Comparison of ENCODE assay signal across 10 cellular contexts in genomic region chr3:52041118-52041847, GRCh38. TPM values are rescaled to one million over a fixed set of nuclear protein-coding genes. Genes with fewer than 3 reads are reported as not detected.
DNase-seq lines count a peak whose midpoint lies in the region; ATAC-seq and TF ChIP-seq lines count a peak whose summit lies in the region.
"Had no signal": no experiment of that assay in that cellular context is flagged by ENCODE, and none has a peak within 500 bp of the region (broad histone marks: within the 10 kb centered on the region; RNA-seq: fewer than 3 reads in every experiment).

No MANE protein-coding gene starts in this region.

- no peaks in the 10 kb centered on the region for H3K79me2 ChIP-seq in GM23248 (ENCODE audit: insufficient read depth)

- in situ Hi-C loops in GM23248 (cut with MboI), result no loop called here

- WGBS in GM23248 (ENCODE audit: low coverage in 1 of 2, low lambda C conversion rate in 2 of 2, missing lambda C conversion rate in 2 of 2), 2 experiments, result 67 to 75% methylated on average over 10 to 11 of the region's 11 CpGs

- no peak for TF ChIP-seq CTCF in glutamatergic neuron (IDR thresholded peaks at IDR 0.05; ENCODE audit: partially characterized antibody, unreplicated experiment)

- no peak overlapping the region for H3K9ac ChIP-seq in GM23248

- peaks cover 12% of the 10 kb centered on the region for H3K4me1 ChIP-seq in GM23248 (ENCODE audit: insufficient read depth)

- DNase-seq in GM23248, result peak; percentile 38
- peak; percentile 62 for DNase-seq in SK-N-DZ (ENCODE audit: low spot score)
- no peak for DNase-seq in glutamatergic neuron
- peak; percentile 90 for DNase-seq in putamen (ENCODE audit: low spot score)
- no peak for DNase-seq in NK-92 treated with Interleukin-12 subunit alpha and Interleukin-12 subunit beta, amount 100 ng/mL, for 24 hours (lab: John Stamatoyannopoulos, UW)
- DNase-seq in NCI-H1105 (lab: John Stamatoyannopoulos, UW), result no peak
- DNase-seq: NCI-H146 had no signal

- H3K27me3 ChIP-seq in GM23248 (replicated peaks; ENCODE audit: insufficient read depth), result no peaks in the 10 kb centered on the region
- H3K27me3 ChIP-seq: neutrophil had no signal

- peaks cover 5% of the 10 kb centered on the region; the same call in 1 of the 2 replicates for H3F3A ChIP-seq in GM23248 (ENCODE audit: insufficient read depth)

- H3K9me3 Mint-ChIP-seq in glutamatergic neuron (ENCODE audit: unreplicated experiment), result peaks cover 5% of the 10 kb centered on the region

- peaks cover 22% of the 10 kb centered on the region for H3K4me1 Mint-ChIP-seq in glutamatergic neuron (ENCODE audit: low read depth, unreplicated experiment)

- no peaks in the 10 kb centered on the region for H4K20me1 ChIP-seq in GM23248 (ENCODE audit: insufficient read depth)

- no peak overlapping the region for H3K4me2 ChIP-seq in GM23248 (ENCODE audit: unreplicated experiment)

- no peak overlapping the region for H3K4me3 ChIP-seq in GM23248

- H3K9me3 ChIP-seq in GM23248 (ENCODE audit: low read depth), result no peaks in the 10 kb centered on the region
- H3K9me3 ChIP-seq: neutrophil had no signal

- no peaks in the 10 kb centered on the region for H3K36me3 Mint-ChIP-seq in glutamatergic neuron (ENCODE audit: unreplicated experiment)

- H3K36me3 ChIP-seq in GM23248 (ENCODE audit: low read depth), result no peaks in the 10 kb centered on the region
- H3K36me3 ChIP-seq: neutrophil had no signal

- H3K4me3 Mint-ChIP-seq in glutamatergic neuron (ENCODE audit: unreplicated experiment), result peak overlapping the region; percentile 16

- no peak overlapping the region for H2AFZ ChIP-seq in GM23248

- ATAC-seq in HG03520 (IDR thresholded peaks at IDR 0.05; ENCODE audit: unreplicated experiment), result no peak
- ATAC-seq in GM21717 (IDR thresholded peaks at IDR 0.05; ENCODE audit: unreplicated experiment), result no peak

- no peak overlapping the region for H3K27ac ChIP-seq in GM23248
- H3K27ac ChIP-seq: neutrophil had no signal

- no peak overlapping the region for H3K27ac Mint-ChIP-seq in glutamatergic neuron (ENCODE audit: unreplicated experiment)

- no peaks in the 10 kb centered on the region for H3K9me2 ChIP-seq in GM23248 (ENCODE audit: insufficient read depth)

- peaks cover 7% of the 10 kb centered on the region for H3K27me3 Mint-ChIP-seq in glutamatergic neuron (ENCODE audit: unreplicated experiment)

RNA-seq across cellular contexts. Expression of gene DUSP7, which starts 15.1 kb away (rescaled TPM):
- 12.4 and 17.7 TPM in 2 replicates for total RNA-seq in GM23248 (2014; rRNA removed; shearing (Covaris generic))
- polyA plus RNA-seq in GM23248 (2016; fragmentation: Nextera tagmentation; extraction: Ambion mirVana), result 5.1 and 5.8 TPM in 2 replicates
- 10.7 and 12.3 TPM in 2 replicates for polyA plus RNA-seq in SK-N-DZ (2014; cell fraction: cytosol; rRNA removed)
- 7.5 and 9.8 TPM in 2 replicates for polyA plus RNA-seq in SK-N-DZ (2014; cell fraction: nucleus; rRNA removed)
- 9.5 TPM for total RNA-seq in glutamatergic neuron (ENCODE audit: unreplicated experiment)

RNA-seq across cellular contexts. Expression of gene RPL29, which starts 45.6 kb away (rescaled TPM):
- 965 and 1,164 TPM in 2 replicates for total RNA-seq in GM23248 (2014; rRNA removed; shearing (Covaris generic))
- polyA plus RNA-seq in GM23248 (2016; fragmentation: Nextera tagmentation; extraction: Ambion mirVana), result 665 and 690 TPM in 2 replicates
- 1,243 and 1,338 TPM in 2 replicates for polyA plus RNA-seq in SK-N-DZ (2014; cell fraction: cytosol; rRNA removed)
- 862 and 1,031 TPM in 2 replicates for polyA plus RNA-seq in SK-N-DZ (2014; cell fraction: nucleus; rRNA removed)
- total RNA-seq in glutamatergic neuron (ENCODE audit: unreplicated experiment), result 588 TPM

RNA-seq across cellular contexts. Expression of gene ACY1, which starts 57.9 kb away (rescaled TPM):
- 66.6 and 73.6 TPM in 2 replicates for total RNA-seq in GM23248 (2014; rRNA removed; shearing (Covaris generic))
- polyA plus RNA-seq in GM23248 (2016; fragmentation: Nextera tagmentation; extraction: Ambion mirVana), result 35.8 and 38.1 TPM in 2 replicates
- 56.2 and 56.3 TPM in 2 replicates for polyA plus RNA-seq in SK-N-DZ (2014; cell fraction: cytosol; rRNA removed)
- polyA plus RNA-seq in SK-N-DZ (2014; cell fraction: nucleus; rRNA removed), result 89.8 and 114 TPM in 2 replicates
- 13.2 TPM for total RNA-seq in glutamatergic neuron (ENCODE audit: unreplicated experiment)

Comparison
In these comparisons a context has a peak if more than half of its experiments do, and no peak if none do; other contexts are left out.
1. DNase-seq: peak in GM23248 (single experiment), SK-N-DZ (single experiment) and putamen (single experiment); none in glutamatergic neuron (single experiment), NK-92 treated with Interleukin-12 subunit alpha and Interleukin-12 subunit beta, amount 100 ng/mL, for 24 hours (single experiment) and NCI-H1105 (single experiment).